ENCODE assay signal across 14 cellular contexts in the genomic region with DNA sequence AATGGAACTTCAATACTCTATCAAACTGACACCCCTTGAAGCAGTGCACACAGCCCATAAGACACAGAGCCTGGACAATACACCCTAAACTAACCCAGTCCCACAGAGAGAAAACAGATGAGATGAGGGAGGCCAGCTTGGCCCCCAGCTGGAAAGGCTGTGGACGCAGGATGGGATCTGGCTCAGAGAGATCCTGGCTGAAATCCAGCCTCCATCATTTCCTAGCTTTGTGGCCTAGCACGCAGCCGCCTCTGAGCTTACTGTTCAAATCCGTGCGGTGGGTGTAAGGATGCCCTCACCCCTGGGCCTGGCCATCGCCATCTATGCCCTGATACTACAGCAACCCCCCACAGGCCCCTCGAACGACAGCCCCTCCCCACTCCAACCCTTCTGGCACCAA. TPM values are rescaled to one million over a fixed set of nuclear protein-coding genes. Genes with fewer than 3 reads are reported as not detected.
DNase-seq lines count a peak whose midpoint lies in the region; ATAC-seq and TF ChIP-seq lines count a peak whose summit lies in the region.
"Had no signal": no experiment of that assay in that cellular context is flagged by ENCODE, and none has a peak within 500 bp of the region (broad histone marks: within the 10 kb centered on the region; RNA-seq: fewer than 3 reads in every experiment).

No MANE protein-coding gene starts in this region.

- WGBS in right cardiac atrium: 23% methylated on average over 8 of the region's 8 CpGs
- WGBS in gastroesophageal sphincter (ENCODE audit: low coverage in 1 of 2), 2 donors: 35% methylated on average over 8 of the region's 8 CpGs; no CpG with 5 or more reads in 1 of the 2 donors

- no peaks in the 10 kb centered on the region for H3K27me3 ChIP-seq in right cardiac atrium (ENCODE audit: control insufficient read depth, insufficient read depth)
- H3K27me3 ChIP-seq in gastroesophageal sphincter: no peaks in the 10 kb centered on the region
- H3K27me3 ChIP-seq: neutrophil had no signal

- intact Hi-C loops in right cardiac atrium (cut with DNase I): no loop called here
- intact Hi-C loops in sciatic nerve (cut with DNase I): loop anchor here (5.0 kb wide), 1 partner anchor 159 kb away; no protein-coding TSS in a partner anchor

- H3K36me3 ChIP-seq in gastroesophageal sphincter: peaks cover 0 to 13% of the 10 kb centered on the region in 2 donors
- H3K36me3 ChIP-seq: neutrophil had no signal

- ATAC-seq in right cardiac atrium: peak; percentile 62 to 83
- peak; percentile 63 for ATAC-seq in sciatic nerve
- ATAC-seq in GM18870 (IDR thresholded peaks at IDR 0.05; ENCODE audit: unreplicated experiment): no peak
- ATAC-seq in gastroesophageal sphincter: no peak

- H3K4me3 ChIP-seq in right cardiac atrium (ENCODE audit: low read length) (no peak overlapping the region), gastroesophageal sphincter (no peak overlapping the region)

- H3K4me1 ChIP-seq in right cardiac atrium (ENCODE audit: control insufficient read depth, insufficient read depth, low read length) (peaks cover 3% of the 10 kb centered on the region), gastroesophageal sphincter (peaks cover 0 to 15% (median 0%) of the 10 kb centered on the region in 3 donors)

- TF ChIP-seq POLR2A in gastroesophageal sphincter (IDR thresholded peaks at IDR 0.05): no peak

- no peak for TF ChIP-seq CTCF in gastroesophageal sphincter (IDR thresholded peaks at IDR 0.05)

- no peaks in the 10 kb centered on the region for H3K9me3 ChIP-seq in right cardiac atrium (ENCODE audit: control insufficient read depth, low read length)
- H3K9me3 ChIP-seq in gastroesophageal sphincter: no peaks in the 10 kb centered on the region
- H3K9me3 ChIP-seq: neutrophil had no signal

- peak; percentile 35 for DNase-seq in D341Med (ENCODE audit: low spot score)
- DNase-seq in astrocyte of the hippocampus (ENCODE audit: low read depth, low spot score): peak; percentile 45
- peak in 2 of 3 donors; percentile 61 to 65 for DNase-seq in right cardiac atrium
- DNase-seq in sciatic nerve (ENCODE audit: low spot score): no peak
- DNase-seq in NCI-H1930 (lab: John Stamatoyannopoulos, UW): no peak
- no peak for DNase-seq in DMS79 (lab: John Stamatoyannopoulos, UW)
- DNase-seq: activated CD4-positive, alpha-beta T cell treated with anti-CD3 and anti-CD28 coated beads for 4 hours; activated naive CD4-positive, alpha-beta T cell; CD4-positive, alpha-beta T cell; NCI-H524; stimulated activated CD4-positive, alpha-beta T cell treated with anti-CD3 and anti-CD28 coated beads, Interleukin-4, amount 100 ng/mL, for 1 hour had no signal

- TF ChIP-seq EP300 in gastroesophageal sphincter (IDR thresholded peaks at IDR 0.05): no peak

- no peak overlapping the region for H3K27ac ChIP-seq in right cardiac atrium (ENCODE audit: low read length)
- H3K27ac ChIP-seq in gastroesophageal sphincter: peak overlapping the region in 2 of 4 donors; percentile 11 to 52
- H3K27ac ChIP-seq: neutrophil had no signal

RNA-seq across cellular contexts. Expression of a gene that starts 32.7 kb away (rescaled TPM):
- total RNA-seq in right cardiac atrium: 10 to 100 TPM; 34.0 to 44.5 (median 39.7) TPM
- 32.3 TPM for polyA plus RNA-seq in right cardiac atrium
- total RNA-seq in sciatic nerve: 25.9 TPM
- total RNA-seq in gastroesophageal sphincter: 10 to 100 TPM in 2 of 4 donors, 1 to 10 TPM in 2; 8.7 to 17.8 (median 9.8) TPM

RNA-seq across cellular contexts. Expression of a gene that starts 39.5 kb away (rescaled TPM):
- 10 to 100 TPM; 10.6 to 17.2 (median 14.6) TPM for total RNA-seq in right cardiac atrium
- polyA plus RNA-seq in right cardiac atrium: 20.7 TPM
- total RNA-seq in sciatic nerve: 11.5 TPM
- 10 to 100 TPM in 2 of 4 donors, 1 to 10 TPM in 2; 4.3 to 15.9 (median 10.6) TPM for total RNA-seq in gastroesophageal sphincter

RNA-seq across cellular contexts. Expression of a gene that starts 39.6 kb away (rescaled TPM):
- total RNA-seq in right cardiac atrium (10 to 100 TPM; 19.5 to 24.4 (median 21.9) TPM), sciatic nerve (12.9 TPM), gastroesophageal sphincter (10 to 100 TPM; 16.0 to 21.9 (median 17.8) TPM)
- 21.4 TPM for polyA plus RNA-seq in right cardiac atrium

RNA-seq across cellular contexts. Expression of a gene that starts 48.8 kb away (rescaled TPM):
- total RNA-seq in right cardiac atrium (10 to 100 TPM; 15.3 to 36.7 (median 29.7) TPM), sciatic nerve (42.1 TPM), gastroesophageal sphincter (10 to 100 TPM; 22.3 to 56.6 (median 35.0) TPM)
- polyA plus RNA-seq in right cardiac atrium: 41.0 TPM

Comparison
In these comparisons a context has a peak if more than half of its experiments do, and no peak if none do; other contexts are left out.
1. DNase-seq: peak in D341Med (single experiment), astrocyte of the hippocampus (single experiment) and right cardiac atrium (2 of 3); none in sciatic nerve (single experiment), NCI-H1930 (0 of 2) and DMS79 (single experiment).
2. ATAC-seq: peak in right cardiac atrium (2 of 2) and sciatic nerve (single experiment); none in GM18870 (single experiment) and gastroesophageal sphincter (single experiment).